Comparison of ENCODE assay signal across 9 cellular contexts in the genomic region with DNA sequence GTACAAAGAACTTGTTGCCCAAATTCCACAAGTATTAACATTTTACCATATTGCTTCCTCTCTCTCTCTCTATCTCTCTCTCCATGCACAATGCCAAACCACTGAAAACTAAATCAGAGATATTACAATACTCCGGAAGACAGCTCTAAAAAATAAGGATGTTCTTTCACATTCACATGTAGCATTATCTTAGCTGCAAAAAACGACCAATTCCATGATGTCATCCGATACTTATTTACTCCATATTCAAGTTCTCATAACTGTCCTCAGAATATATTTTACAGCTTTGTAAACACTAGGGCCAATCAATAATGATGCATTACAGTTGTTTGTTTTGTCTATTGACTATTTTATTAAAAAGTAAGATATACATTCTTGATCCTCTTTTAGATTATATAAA. TPM values are rescaled to one million over a fixed set of nuclear protein-coding genes. Genes with fewer than 3 reads are reported as not detected.
"Had no signal": no experiment of that assay in that cellular context is flagged by ENCODE, and none has a peak within 500 bp of the region (broad histone marks: within the 10 kb centered on the region; RNA-seq: fewer than 3 reads in every experiment).

No MANE protein-coding gene starts in this region.

- H3K4me1 ChIP-seq: HAP-1 had no signal

- H3K4me3 Mint-ChIP-seq: IgD-negative memory B cell had no signal

- DNase-seq: GM23248, GOT3, KBM-7 had no signal

- ATAC-seq: HCT116 had no signal

- H3K27ac ChIP-seq: GM23248 had no signal

- H3K4me3 ChIP-seq: GM23248, HAP-1 had no signal

- H3K36me3 ChIP-seq: HAP-1 had no signal

- H3K9me3 ChIP-seq: HAP-1 had no signal

- H3K27ac Mint-ChIP-seq: IgD-negative memory B cell had no signal

- H3K36me3 Mint-ChIP-seq: IgD-negative memory B cell had no signal

RNA-seq across cellular contexts. Expression of a gene that starts 7.7 kb away (rescaled TPM):
- total RNA-seq: GM23248, H4, H7, HT-29 had no signal
